9 cellular contexts compared by ENCODE assay signal in genomic region chr6:123415844-123416468, GRCh38.
DNase-seq lines count a peak whose midpoint lies in the region; ATAC-seq, FAIRE-seq and TF ChIP-seq lines count a peak whose summit lies in the region.
"Had no signal": no experiment of that assay in that cellular context is flagged by ENCODE, and none has a peak within 500 bp of the region (broad histone marks: within the 10 kb centered on the region; RNA-seq: fewer than 3 reads in every experiment).

No MANE protein-coding gene starts in this region.

- H3K4me1 ChIP-seq in parathyroid adenoma = peaks cover 10% of the 10 kb centered on the region

- H3K9ac ChIP-seq in parathyroid adenoma = no peak overlapping the region

- ATAC-seq in GM19351 (IDR thresholded peaks at IDR 0.05; ENCODE audit: unreplicated experiment) (peak; percentile 93), HG03196 (IDR thresholded peaks at IDR 0.05; ENCODE audit: unreplicated experiment) (peak; percentile 88)
- ATAC-seq: stimulated activated effector memory CD8-positive, alpha-beta T cell treated with anti-CD3 and anti-CD28 coated beads, Interleukin-12 subunit alpha, Interleukin-12 subunit beta, amount 100 ng/mL, for 72 hours had no signal

- H3K4me3 ChIP-seq in parathyroid adenoma (ENCODE audit: low read depth, low read length) = no peak overlapping the region

- H3K4me2 ChIP-seq in parathyroid adenoma (ENCODE audit: low read length) = no peak overlapping the region

- H3K4me3 Mint-ChIP-seq in activated CD4-positive, alpha-beta T cell treated with anti-CD3 and anti-CD28 coated beads, Interleukin-2, amount 10 ng/mL, durations not matched to agents 24 days and 14 days = no peak overlapping the region
- H3K4me3 Mint-ChIP-seq: stimulated activated effector memory CD8-positive, alpha-beta T cell treated with anti-CD3 and anti-CD28 coated beads, Interleukin-12 subunit alpha, Interleukin-12 subunit beta, amount 100 ng/mL, for 72 hours had no signal

- intact Hi-C loops in activated CD4-positive, alpha-beta T cell treated with anti-CD3 and anti-CD28 coated beads, Interleukin-2, amount 10 ng/mL, durations not matched to agents 24 days and 14 days (cut with micrococcal nuclease) = loop anchor here (2.0 kb wide), 1 partner anchor 299 kb away; no protein-coding TSS in a partner anchor

- TF ChIP-seq CTCF in parathyroid adenoma (IDR thresholded peaks at IDR 0.05) = peak; percentile 87

- H3K36me3 ChIP-seq in parathyroid adenoma (ENCODE audit: control insufficient read depth, insufficient read depth, low read length) = no peaks in the 10 kb centered on the region

- peak; percentile 48 for DNase-seq in DMS153 treated with DMSO at 0.1 percent for 48 hours (lab: John Stamatoyannopoulos, UW; ENCODE audit: unreplicated experiment)
- DNase-seq in NCI-H2171 treated with DMSO at 0.1 percent for 48 hours (lab: John Stamatoyannopoulos, UW) = peak; percentile 55
- peak; percentile 77 for DNase-seq in activated CD4-positive, alpha-beta T cell treated with anti-CD3 and anti-CD28 coated beads, Interleukin-2, amount 10 ng/mL, durations not matched to agents 24 days and 14 days
- peak in 1 of 2 donors; percentile 4 for DNase-seq in frontal cortex (ENCODE audit: low spot score in 2 of 2)
- DNase-seq in ureter (ENCODE audit: low spot score) = no peak

- no peaks in the 10 kb centered on the region for H3K4me1 Mint-ChIP-seq in activated CD4-positive, alpha-beta T cell treated with anti-CD3 and anti-CD28 coated beads, Interleukin-2, amount 10 ng/mL, durations not matched to agents 24 days and 14 days
- H3K4me1 Mint-ChIP-seq: stimulated activated effector memory CD8-positive, alpha-beta T cell treated with anti-CD3 and anti-CD28 coated beads, Interleukin-12 subunit alpha, Interleukin-12 subunit beta, amount 100 ng/mL, for 72 hours had no signal

- no peak overlapping the region for H3K27ac ChIP-seq in parathyroid adenoma

- H3K36me3 Mint-ChIP-seq in activated CD4-positive, alpha-beta T cell treated with anti-CD3 and anti-CD28 coated beads, Interleukin-2, amount 10 ng/mL, durations not matched to agents 24 days and 14 days (ENCODE audit: low read depth) = no peaks in the 10 kb centered on the region
- H3K36me3 Mint-ChIP-seq: stimulated activated effector memory CD8-positive, alpha-beta T cell treated with anti-CD3 and anti-CD28 coated beads, Interleukin-12 subunit alpha, Interleukin-12 subunit beta, amount 100 ng/mL, for 72 hours had no signal

- peak; percentile 66 for FAIRE-seq in frontal cortex (lab: Jason Lieb, UNC)

- H3K27me3 ChIP-seq in parathyroid adenoma (ENCODE audit: control insufficient read depth, insufficient read depth, low read length) = no peaks in the 10 kb centered on the region

- H3K79me2 ChIP-seq in parathyroid adenoma = no peaks in the 10 kb centered on the region

- no peaks in the 10 kb centered on the region for H3K9me3 ChIP-seq in parathyroid adenoma (ENCODE audit: control insufficient read depth, low read length)

- H2AFZ ChIP-seq in parathyroid adenoma = no peak overlapping the region

- no peaks in the 10 kb centered on the region for H3K9me3 Mint-ChIP-seq in activated CD4-positive, alpha-beta T cell treated with anti-CD3 and anti-CD28 coated beads, Interleukin-2, amount 10 ng/mL, durations not matched to agents 24 days and 14 days

- no peaks in the 10 kb centered on the region for H3K27me3 Mint-ChIP-seq in activated CD4-positive, alpha-beta T cell treated with anti-CD3 and anti-CD28 coated beads, Interleukin-2, amount 10 ng/mL, durations not matched to agents 24 days and 14 days

- no peak overlapping the region for H3K27ac Mint-ChIP-seq in activated CD4-positive, alpha-beta T cell treated with anti-CD3 and anti-CD28 coated beads, Interleukin-2, amount 10 ng/mL, durations not matched to agents 24 days and 14 days
- H3K27ac Mint-ChIP-seq: stimulated activated effector memory CD8-positive, alpha-beta T cell treated with anti-CD3 and anti-CD28 coated beads, Interleukin-12 subunit alpha, Interleukin-12 subunit beta, amount 100 ng/mL, for 72 hours had no signal
